23 cellular contexts compared by ENCODE assay signal in genomic region chr1:36487906-36488305, GRCh38. TPM values are rescaled to one million over a fixed set of nuclear protein-coding genes. Genes with fewer than 3 reads are reported as not detected.
"Had no signal": no experiment of that assay in that cellular context is flagged by ENCODE, and none has a peak within 500 bp of the region (broad histone marks: within the 10 kb centered on the region; RNA-seq: fewer than 3 reads in every experiment).

No MANE protein-coding gene starts in this region.

- H3K9me3 Mint-ChIP-seq: activated T-helper 2 cell treated with anti-CD3 and anti-CD28 coated beads, Interferon-gamma antibody, Interleukin-2, Interleukin-4, amounts not matched to agents 10 μg/mL and 5 μg/mL and 100 μg/mL, durations not matched to agents 14 hours and 24 hours and 36 hours; memory B cell; stimulated activated naive B cell treated with anti-CD40 and anti-IgM and Interleukin-4, amounts not matched to agents 10 μg/mL and 1 μg/mL and 100 μg/mL, for 72 hours had no signal

- DNase-seq: activated CD4-positive, alpha-beta T cell treated with anti-CD3 and anti-CD28 coated beads, Interleukin-2, amount 50 U/mL, for 1 hour; activated T-cell treated with anti-CD3 and anti-CD28 coated beads for 4 hours; amygdala; cerebellar nuclear complex; glutamatergic neuron; left colon; posterior cingulate gyrus; stimulated activated CD4-positive, alpha-beta T cell treated with anti-CD3 and anti-CD28 coated beads, Interleukin-1b, Interleukin-23, amount 100 ng/mL, for 48 hours; stimulated activated naive B cell treated with anti-CD40 and anti-IgM and Interleukin-4, amounts not matched to agents 10 μg/mL and 1 μg/mL and 100 μg/mL, for 72 hours; T-helper 17 cell had no signal

- H3K4me1 ChIP-seq: esophagus muscularis mucosa, right atrium auricular region, suprapubic skin had no signal

- H3K4me3 Mint-ChIP-seq: activated naive CD8-positive, alpha-beta T cell; brain; T-helper 17 cell had no signal

- H3K36me3 ChIP-seq: esophagus muscularis mucosa, right atrium auricular region, suprapubic skin had no signal

- H3K27ac ChIP-seq: esophagus muscularis mucosa, right atrium auricular region, suprapubic skin had no signal

- FAIRE-seq: TTC549, urothelium cell line had no signal

- H3K27me3 Mint-ChIP-seq: memory B cell had no signal

- H3K9me3 ChIP-seq: esophagus muscularis mucosa, right atrium auricular region, suprapubic skin had no signal

- ATAC-seq: left colon; stimulated activated naive B cell treated with anti-CD40 and anti-IgM and Interleukin-4, amounts not matched to agents 10 μg/mL and 1 μg/mL and 100 μg/mL, for 72 hours; T-helper 17 cell had no signal

- H3K27me3 ChIP-seq: right atrium auricular region, suprapubic skin had no signal

- H3K27ac Mint-ChIP-seq: activated naive CD8-positive, alpha-beta T cell; activated T-helper 2 cell treated with anti-CD3 and anti-CD28 coated beads, Interferon-gamma antibody, Interleukin-2, Interleukin-4, amounts not matched to agents 10 μg/mL and 5 μg/mL and 100 μg/mL, durations not matched to agents 14 hours and 24 hours and 36 hours; brain; stimulated activated naive B cell treated with anti-CD40 and anti-IgM and Interleukin-4, amounts not matched to agents 10 μg/mL and 1 μg/mL and 100 μg/mL, for 72 hours; T-helper 17 cell had no signal

- H3K4me1 Mint-ChIP-seq: T-helper 17 cell had no signal

- H3K4me3 ChIP-seq: esophagus muscularis mucosa, right atrium auricular region, suprapubic skin had no signal

RNA-seq across cellular contexts. Expression of gene CSF3R, which starts 5.2 kb away (rescaled TPM):
- total RNA-seq: activated CD8-positive, alpha-beta memory T cell treated with anti-CD3 and anti-CD28 coated beads for 36 hours; dermis microvascular lymphatic vessel endothelial cell; fibroblast of villous mesenchyme had no signal
- polyA plus RNA-seq: neural cell had no signal
